9 cellular contexts compared by ENCODE assay signal in genomic region chr11:6745465-6746015, GRCh38. TPM values are rescaled to one million over a fixed set of nuclear protein-coding genes. Genes with fewer than 3 reads are reported as not detected.
A peak's percentile ranks its signal among the peaks of the same experiment; 100 is the strongest.
DNase-seq lines count a peak whose midpoint lies in the region; ATAC-seq and TF ChIP-seq lines count a peak whose summit lies in the region.
"Had no signal": no experiment of that assay in that cellular context is flagged by ENCODE, and none has a peak within 500 bp of the region (broad histone marks: within the 10 kb centered on the region; RNA-seq: fewer than 3 reads in every experiment).

No MANE protein-coding gene starts in this region.

- H3K9me3 ChIP-seq in mononuclear cell (ENCODE audit: low read depth, low read length) (no peaks in the 10 kb centered on the region), Caco-2 (no peaks in the 10 kb centered on the region)

- H3K36me3 ChIP-seq in Caco-2 (ENCODE audit: control insufficient read depth, insufficient read depth, low read length): no peaks in the 10 kb centered on the region

- ATAC-seq in GM21367 (IDR thresholded peaks at IDR 0.05; ENCODE audit: unreplicated experiment) (peak; percentile 56), HG03571 (IDR thresholded peaks at IDR 0.05; ENCODE audit: unreplicated experiment) (peak; percentile 75)

- no TSS peak for BruUV-seq in Caco-2 (replicated peaks; lab: Mats Ljungman, UMichigan)

- no peak for TF ChIP-seq CTCF in GM12865 (IDR thresholded peaks at IDR 0.05; ENCODE audit: insufficient read depth, low read depth, low read length, missing control alignments)
- TF ChIP-seq CTCF in Caco-2 (IDR thresholded peaks at IDR 0.05; ENCODE audit: insufficient read depth in 1 of 2, low read depth in 1 of 2, low read length in 1 of 2, severe bottlenecking in 1 of 2, unreplicated experiment in 1 of 2): no peak

- POLR2A ChIA-PET in Caco-2 (lab: Charles Lee): no interaction called here

- H3K36me3 Mint-ChIP-seq in Caco-2 (ENCODE audit: insufficient read depth, unreplicated experiment): no peaks in the 10 kb centered on the region

- DNase-seq in GM12865 (ENCODE audit: low read depth) (peak; percentile 75), LoVo (ENCODE audit: low spot score) (no peak), Caco-2 (no peak), GOT3 (lab: John Stamatoyannopoulos, UW) (no peak)
- DNase-seq in activated CD4-positive, alpha-beta T cell treated with anti-CD3 and anti-CD28 coated beads, Interleukin-2, amount 50 U/mL, for 48 hours: no peak

- H3K27me3 Mint-ChIP-seq in Caco-2 (ENCODE audit: insufficient read depth, unreplicated experiment): peaks cover 13% of the 10 kb centered on the region
- H3K27me3 Mint-ChIP-seq: stimulated activated naive CD8-positive, alpha-beta T cell treated with anti-CD3 and anti-CD28 coated beads, Interleukin-15, Interleukin-2, amounts not matched to agents 100 ng/mL and 50 ng/mL, for 24 hours had no signal

- H3K27me3 ChIP-seq in mononuclear cell (ENCODE audit: insufficient read depth, low read length) (no peaks in the 10 kb centered on the region), Caco-2 (replicated peaks; ENCODE audit: control insufficient read depth, insufficient read depth, low read length) (no peaks in the 10 kb centered on the region; the same call in 1 of the 2 replicates)

- intact Hi-C loops in Caco-2 (cut with micrococcal nuclease; ENCODE audit: unreplicated experiment): no loop called here

- H3K4me3 ChIP-seq in GM12865 (ENCODE audit: low read depth, low read length): peak overlapping the region; percentile 97
- H3K4me3 ChIP-seq in mononuclear cell (ENCODE audit: low read length): peak overlapping the region; percentile 57
- no peak overlapping the region for H3K4me3 ChIP-seq in Caco-2 (ENCODE audit: low read depth, low read length)

- CTCF ChIA-PET in Caco-2 (lab: Charles Lee): no interaction called here

- H3K4me1 Mint-ChIP-seq in Caco-2 (ENCODE audit: low read depth, unreplicated experiment): no peaks in the 10 kb centered on the region

- H3K4me1 ChIP-seq in mononuclear cell (ENCODE audit: insufficient read depth, low read length) (peaks cover 44% of the 10 kb centered on the region), Caco-2 (no peaks in the 10 kb centered on the region)

- no peak overlapping the region for H3K4me3 Mint-ChIP-seq in Caco-2 (ENCODE audit: unreplicated experiment)
- H3K4me3 Mint-ChIP-seq: stimulated activated naive CD8-positive, alpha-beta T cell treated with anti-CD3 and anti-CD28 coated beads, Interleukin-15, Interleukin-2, amounts not matched to agents 100 ng/mL and 50 ng/mL, for 24 hours had no signal

- no peak overlapping the region for H3K27ac Mint-ChIP-seq in Caco-2 (ENCODE audit: unreplicated experiment)
- H3K27ac Mint-ChIP-seq: stimulated activated naive CD8-positive, alpha-beta T cell treated with anti-CD3 and anti-CD28 coated beads, Interleukin-15, Interleukin-2, amounts not matched to agents 100 ng/mL and 50 ng/mL, for 24 hours had no signal

- no peaks in the 10 kb centered on the region for H3K9me3 Mint-ChIP-seq in Caco-2 (ENCODE audit: unreplicated experiment)
- H3K9me3 Mint-ChIP-seq: stimulated activated naive CD8-positive, alpha-beta T cell treated with anti-CD3 and anti-CD28 coated beads, Interleukin-15, Interleukin-2, amounts not matched to agents 100 ng/mL and 50 ng/mL, for 24 hours had no signal

RNA-seq across cellular contexts. Expression of gene OR2AG2, which starts 26.2 kb away (rescaled TPM):
- total RNA-seq in mononuclear cell (0.10 TPM), Caco-2 (2022) (not detected in 2 replicates)

RNA-seq across cellular contexts. Expression of gene OR2AG1, which starts 37.3 kb away (rescaled TPM):
- not detected for total RNA-seq in mononuclear cell
- total RNA-seq in Caco-2 (2022): not detected in 2 replicates

RNA-seq across cellular contexts. Expression of gene OR6A2, which starts 53.9 kb away (rescaled TPM):
- total RNA-seq in mononuclear cell (not detected), Caco-2 (2022) (not detected in 2 replicates)
